ENCODE assay signal across 20 cellular contexts in genomic region chr17:69425978-69426377, GRCh38. TPM values are rescaled to one million over a fixed set of nuclear protein-coding genes. Genes with fewer than 3 reads are reported as not detected.
A peak's percentile ranks its signal among the peaks of the same experiment; 100 is the strongest.
DNase-seq lines count a peak whose midpoint lies in the region; ATAC-seq and TF ChIP-seq lines count a peak whose summit lies in the region.
"Had no signal": no experiment of that assay in that cellular context is flagged by ENCODE, and none has a peak within 500 bp of the region (broad histone marks: within the 10 kb centered on the region; RNA-seq: fewer than 3 reads in every experiment).

No MANE protein-coding gene starts in this region.

- no peaks in the 10 kb centered on the region for H3K36me3 ChIP-seq in osteoblast (ENCODE audit: insufficient read depth, low read length)
- H3K36me3 ChIP-seq: BE2C, Peyer's patch had no signal

- H3K27ac Mint-ChIP-seq in natural killer cell treated with Interleukin-12 subunit alpha and Interleukin-12 subunit beta and Interleukin-15 and Interleukin-18, amount 100 ng/mL, for 72 hours: peak overlapping the region; percentile 7 to 90
- H3K27ac Mint-ChIP-seq in natural killer cell: peak overlapping the region in 1 of 2 donors; percentile 10
- H3K27ac Mint-ChIP-seq in dendritic cell treated with granulocyte-macrophage colony-stimulating factor and Interleukin-4, amounts not matched to agents 40 ng/mL and 50 ng/mL, for 4 days: peak overlapping the region; percentile 58
- H3K27ac Mint-ChIP-seq: CD4-positive, CD25-positive, alpha-beta regulatory T cell; HFFc6 had no signal

- H2AFZ ChIP-seq in osteoblast (ENCODE audit: low read length): no peak overlapping the region

- no peak for DNase-seq in natural killer cell treated with Interleukin-12 subunit alpha and Interleukin-12 subunit beta and Interleukin-15 and Interleukin-18, amount 100 ng/mL, for 72 hours (ENCODE audit: low spot score)
- DNase-seq in natural killer cell (no peak), osteoblast (ENCODE audit: insufficient read length, low spot score, missing footprints) (peak; percentile 56), foreskin keratinocyte (no peak), NCI-H146 (lab: John Stamatoyannopoulos, UW) (no peak)
- DNase-seq: BE2C; CD4-positive, CD25-positive, alpha-beta regulatory T cell; EL; GF-D8; HFFc6; KBM-7; NCI-H1092 treated with DMSO at 0.1 percent for 48 hours; NCI-H1436 treated with DMSO at 0.1 percent for 48 hours; NCI-H2029 treated with DMSO at 0.1 percent for 48 hours; NCI-H446; NCI-H526; Peyer's patch had no signal

- H3K4me3 ChIP-seq in osteoblast (ENCODE audit: insufficient read depth, low read length): no peak overlapping the region
- H3K4me3 ChIP-seq: Peyer's patch had no signal

- TF ChIP-seq CTCF in natural killer cell (IDR thresholded peaks at IDR 0.05) (no peak), osteoblast (IDR thresholded peaks at IDR 0.05; ENCODE audit: extremely low read depth, low read depth, low read length) (no peak), foreskin keratinocyte (conservative IDR thresholded peaks at IDR 0.05) (no peak)

- H3K27me3 ChIP-seq in osteoblast (ENCODE audit: insufficient read depth, low read length) (no peaks in the 10 kb centered on the region), foreskin keratinocyte (no peaks in the 10 kb centered on the region)
- H3K27me3 ChIP-seq: BE2C, Peyer's patch had no signal

- H3K4me3 Mint-ChIP-seq in natural killer cell treated with Interleukin-12 subunit alpha and Interleukin-12 subunit beta and Interleukin-15 and Interleukin-18, amount 100 ng/mL, for 72 hours: no peak overlapping the region
- no peak overlapping the region for H3K4me3 Mint-ChIP-seq in natural killer cell
- H3K4me3 Mint-ChIP-seq in dendritic cell treated with granulocyte-macrophage colony-stimulating factor and Interleukin-4, amounts not matched to agents 40 ng/mL and 50 ng/mL, for 4 days: no peak overlapping the region
- H3K4me3 Mint-ChIP-seq: CD4-positive, CD25-positive, alpha-beta regulatory T cell; HFFc6 had no signal

- no peaks in the 10 kb centered on the region for H3K79me2 ChIP-seq in osteoblast (ENCODE audit: insufficient read depth, low read length)

- no peaks in the 10 kb centered on the region for H3K9me3 ChIP-seq in osteoblast (ENCODE audit: low read depth, low read length)
- H3K9me3 ChIP-seq: BE2C, Peyer's patch had no signal

- no peak overlapping the region for H3K4me2 ChIP-seq in osteoblast (ENCODE audit: insufficient read depth, low read length)

- no peaks in the 10 kb centered on the region for H3K36me3 Mint-ChIP-seq in natural killer cell treated with Interleukin-12 subunit alpha and Interleukin-12 subunit beta and Interleukin-15 and Interleukin-18, amount 100 ng/mL, for 72 hours
- H3K36me3 Mint-ChIP-seq in natural killer cell: no peaks in the 10 kb centered on the region
- no peaks in the 10 kb centered on the region for H3K36me3 Mint-ChIP-seq in dendritic cell treated with granulocyte-macrophage colony-stimulating factor and Interleukin-4, amounts not matched to agents 40 ng/mL and 50 ng/mL, for 4 days (ENCODE audit: low read depth)

- no peaks in the 10 kb centered on the region for H3K9me3 Mint-ChIP-seq in natural killer cell treated with Interleukin-12 subunit alpha and Interleukin-12 subunit beta and Interleukin-15 and Interleukin-18, amount 100 ng/mL, for 72 hours
- H3K9me3 Mint-ChIP-seq in natural killer cell: no peaks in the 10 kb centered on the region
- no peaks in the 10 kb centered on the region for H3K9me3 Mint-ChIP-seq in dendritic cell treated with granulocyte-macrophage colony-stimulating factor and Interleukin-4, amounts not matched to agents 40 ng/mL and 50 ng/mL, for 4 days
- H3K9me3 Mint-ChIP-seq: CD4-positive, CD25-positive, alpha-beta regulatory T cell had no signal

- H3K4me1 ChIP-seq in osteoblast (ENCODE audit: insufficient read depth, low read length) (no peaks in the 10 kb centered on the region), foreskin keratinocyte (peaks cover 8% of the 10 kb centered on the region)
- H3K4me1 ChIP-seq: BE2C had no signal

- H4K20me1 ChIP-seq in osteoblast (ENCODE audit: insufficient read depth, low read length): no peaks in the 10 kb centered on the region

- ATAC-seq in natural killer cell treated with Interleukin-12 subunit alpha and Interleukin-12 subunit beta and Interleukin-15 and Interleukin-18, amount 100 ng/mL, for 72 hours: no peak
- ATAC-seq in natural killer cell (no peak), foreskin keratinocyte (no peak), HG02759 (IDR thresholded peaks at IDR 0.05; ENCODE audit: unreplicated experiment) (no peak)
- ATAC-seq: HepG2 had no signal

- H3K4me1 Mint-ChIP-seq in natural killer cell treated with Interleukin-12 subunit alpha and Interleukin-12 subunit beta and Interleukin-15 and Interleukin-18, amount 100 ng/mL, for 72 hours (ENCODE audit: low read depth in 2 of 2): peaks cover 31 to 45% of the 10 kb centered on the region in 2 donors
- H3K4me1 Mint-ChIP-seq in natural killer cell: peaks cover 50 to 54% of the 10 kb centered on the region in 2 donors
- H3K4me1 Mint-ChIP-seq in dendritic cell treated with granulocyte-macrophage colony-stimulating factor and Interleukin-4, amounts not matched to agents 40 ng/mL and 50 ng/mL, for 4 days (ENCODE audit: low read depth): peaks cover 52% of the 10 kb centered on the region

- H3K27ac ChIP-seq in osteoblast (ENCODE audit: low read depth, low read length) (no peak overlapping the region), foreskin keratinocyte (no peak overlapping the region)

- intact Hi-C loops in natural killer cell (cut with micrococcal nuclease): no loop called here
- intact Hi-C loops in dendritic cell treated with granulocyte-macrophage colony-stimulating factor and Interleukin-4, amounts not matched to agents 40 ng/mL and 50 ng/mL, for 4 days (cut with micrococcal nuclease): loop anchor here (10.0 kb wide), 1 partner anchor 59 kb away; no protein-coding TSS in a partner anchor

- H3K27me3 Mint-ChIP-seq in natural killer cell treated with Interleukin-12 subunit alpha and Interleukin-12 subunit beta and Interleukin-15 and Interleukin-18, amount 100 ng/mL, for 72 hours: no peaks in the 10 kb centered on the region
- H3K27me3 Mint-ChIP-seq in natural killer cell (ENCODE audit: low read depth in 2 of 2): no peaks in the 10 kb centered on the region
- H3K27me3 Mint-ChIP-seq in dendritic cell treated with granulocyte-macrophage colony-stimulating factor and Interleukin-4, amounts not matched to agents 40 ng/mL and 50 ng/mL, for 4 days: no peaks in the 10 kb centered on the region

RNA-seq across cellular contexts. Expression of gene MAP2K6, which starts 11.5 kb away (rescaled TPM):
- under 1 TPM; 0.36 to 0.53 TPM for total RNA-seq in natural killer cell treated with Interleukin-12 subunit alpha and Interleukin-12 subunit beta and Interleukin-15 and Interleukin-18, amount 100 ng/mL, for 72 hours
- total RNA-seq in natural killer cell (10 to 100 TPM; 11.8 to 16.9 (median 14.0) TPM), osteoblast (1.5 and 2.5 TPM in 2 replicates), foreskin keratinocyte (0.46 and 0.61 TPM in 2 replicates)
- polyA plus RNA-seq in foreskin keratinocyte: 0.22 and 0.58 TPM in 2 replicates
